In genomic region chr11:35035894-35036408, GRCh38 we compare ENCODE assay signal across 10 cellular contexts.
DNase-seq lines count a peak whose midpoint lies in the region; ATAC-seq, FAIRE-seq and TF ChIP-seq lines count a peak whose summit lies in the region.
"Had no signal": no experiment of that assay in that cellular context is flagged by ENCODE, and none has a peak within 500 bp of the region (broad histone marks: within the 10 kb centered on the region; RNA-seq: fewer than 3 reads in every experiment).

No MANE protein-coding gene starts in this region.

- H3K4me3 ChIP-seq in astrocyte of the spinal cord (ENCODE audit: low read depth, low read length) = no peak overlapping the region
- no peak overlapping the region for H3K4me3 ChIP-seq in retinal pigment epithelial cell (ENCODE audit: low read length)
- H3K4me3 ChIP-seq: upper lobe of left lung had no signal

- CTCF ChIA-PET in Calu3 (lab: Charles Lee) = no interaction called here

- ATAC-seq in GM18909 (IDR thresholded peaks at IDR 0.05; ENCODE audit: poor library complexity, unreplicated experiment) = peak; percentile 46

- TF ChIP-seq CTCF in astrocyte of the spinal cord (IDR thresholded peaks at IDR 0.05; ENCODE audit: low read depth, low read length) (no peak), retinal pigment epithelial cell (conservative IDR thresholded peaks at IDR 0.05; ENCODE audit: low read depth, low read length) (no peak), Calu3 (IDR thresholded peaks at IDR 0.05; ENCODE audit: unreplicated experiment) (no peak)

- no peak overlapping the region for H3K4me3 Mint-ChIP-seq in Calu3 (ENCODE audit: low read depth, unreplicated experiment)

- no peaks in the 10 kb centered on the region for H3K36me3 Mint-ChIP-seq in Calu3 (ENCODE audit: insufficient read depth, unreplicated experiment)

- in situ Hi-C loops in astrocyte of the spinal cord (cut with HindIII; ENCODE audit: low sequenced_read_pairs) = no loop called here

- no peak for FAIRE-seq in urothelium cell line (lab: Jason Lieb, UNC)

- BruUV-seq in Calu3 (replicated peaks; lab: Mats Ljungman, UMichigan) = no TSS peak

- no peak overlapping the region for H3K27ac Mint-ChIP-seq in Calu3 (ENCODE audit: unreplicated experiment)

- peaks cover 52% of the 10 kb centered on the region for H3K4me1 Mint-ChIP-seq in Calu3 (ENCODE audit: low read depth, unreplicated experiment)

- DNase-seq in HPDE6-E6E7 (ENCODE audit: extremely low spot score) (peak; percentile 29), astrocyte of the spinal cord (ENCODE audit: low read depth, low spot score) (peak; percentile 96), retinal pigment epithelial cell (ENCODE audit: low read depth) (peak; percentile 59), Calu3 (no peak), NK-92 (lab: John Stamatoyannopoulos, UW; ENCODE audit: unreplicated experiment) (no peak), urothelium cell line (ENCODE audit: low spot score) (no peak), DMS114 treated with DMSO at 0.1 percent for 48 hours (lab: John Stamatoyannopoulos, UW; ENCODE audit: unreplicated experiment) (no peak)
- DNase-seq: NCI-H2227 treated with DMSO at 0.1 percent for 48 hours, upper lobe of left lung had no signal

- intact Hi-C loops in Calu3 (cut with micrococcal nuclease; ENCODE audit: unreplicated experiment) = no loop called here

- no peaks in the 10 kb centered on the region for H3K27me3 Mint-ChIP-seq in Calu3 (ENCODE audit: unreplicated experiment)

- H3K9me3 Mint-ChIP-seq in Calu3 (ENCODE audit: low read depth, unreplicated experiment) = peaks cover 2% of the 10 kb centered on the region

Comparison
In these comparisons a context has a peak if more than half of its experiments do, and no peak if none do; other contexts are left out.
1. DNase-seq: peak in HPDE6-E6E7 (single experiment), astrocyte of the spinal cord (single experiment) and retinal pigment epithelial cell (single experiment); none in Calu3 (single experiment), NK-92 (single experiment), urothelium cell line (single experiment) and DMS114 treated with DMSO at 0.1 percent for 48 hours (single experiment).